ENCODE assay signal across 10 cellular contexts in genomic region chr1:85321237-85321964, GRCh38. TPM values are rescaled to one million over a fixed set of nuclear protein-coding genes. Genes with fewer than 3 reads are reported as not detected.
DNase-seq lines count a peak whose midpoint lies in the region; ATAC-seq and TF ChIP-seq lines count a peak whose summit lies in the region.
"Had no signal": no experiment of that assay in that cellular context is flagged by ENCODE, and none has a peak within 500 bp of the region (broad histone marks: within the 10 kb centered on the region; RNA-seq: fewer than 3 reads in every experiment).

No MANE protein-coding gene starts in this region.

- peaks cover 6% of the 10 kb centered on the region for H3K4me1 Mint-ChIP-seq in activated CD4-positive, alpha-beta T cell treated with anti-CD3 and anti-CD28 coated beads, Interleukin-2, amount 10 ng/mL, durations not matched to agents 7 days and 5 days
- H3K4me1 Mint-ChIP-seq in activated T-helper 2 cell treated with anti-CD3 and anti-CD28 coated beads, Interferon-gamma antibody, Interleukin-2, Interleukin-4, amounts not matched to agents 10 μg/mL and 5 μg/mL and 100 μg/mL, durations not matched to agents 14 hours and 24 hours and 36 hours (ENCODE audit: low read depth) = peaks cover 18% of the 10 kb centered on the region

- H3K27me3 ChIP-seq in right atrium auricular region = no peaks in the 10 kb centered on the region
- H3K27me3 ChIP-seq: upper lobe of right lung had no signal

- intact Hi-C loops in activated T-helper 2 cell treated with anti-CD3 and anti-CD28 coated beads, Interferon-gamma antibody, Interleukin-2, Interleukin-4, amounts not matched to agents 10 μg/mL and 5 μg/mL and 100 μg/mL, durations not matched to agents 14 hours and 24 hours and 36 hours (cut with micrococcal nuclease) = loop anchor here (1.0 to 2.0 kb wide), 2 partner anchors 23 to 43 kb away; no protein-coding TSS in a partner anchor

- H3K27me3 Mint-ChIP-seq in activated CD4-positive, alpha-beta T cell treated with anti-CD3 and anti-CD28 coated beads, Interleukin-2, amount 10 ng/mL, durations not matched to agents 7 days and 5 days = peaks cover 61% of the 10 kb centered on the region
- H3K27me3 Mint-ChIP-seq in activated T-helper 2 cell treated with anti-CD3 and anti-CD28 coated beads, Interferon-gamma antibody, Interleukin-2, Interleukin-4, amounts not matched to agents 10 μg/mL and 5 μg/mL and 100 μg/mL, durations not matched to agents 14 hours and 24 hours and 36 hours (ENCODE audit: low read depth) = peaks cover 69% of the 10 kb centered on the region

- no peak overlapping the region for H3K4me3 ChIP-seq in right atrium auricular region
- H3K4me3 ChIP-seq: upper lobe of right lung had no signal

- H3K4me1 ChIP-seq in right atrium auricular region = peaks cover 0 to 11% of the 10 kb centered on the region in 2 donors

- TF ChIP-seq CTCF in right atrium auricular region (IDR thresholded peaks at IDR 0.05) = no peak

- H3K27ac Mint-ChIP-seq in activated CD4-positive, alpha-beta T cell treated with anti-CD3 and anti-CD28 coated beads, Interleukin-2, amount 10 ng/mL, durations not matched to agents 7 days and 5 days = no peak overlapping the region
- no peak overlapping the region for H3K27ac Mint-ChIP-seq in activated T-helper 2 cell treated with anti-CD3 and anti-CD28 coated beads, Interferon-gamma antibody, Interleukin-2, Interleukin-4, amounts not matched to agents 10 μg/mL and 5 μg/mL and 100 μg/mL, durations not matched to agents 14 hours and 24 hours and 36 hours

- POLR2A ChIA-PET in activated CD4-positive, alpha-beta T cell treated with anti-CD3 and anti-CD28 coated beads, Interleukin-2, amount 10 ng/mL, durations not matched to agents 7 days and 5 days (lab: Charles Lee) = no interaction called here

- H3K9me3 ChIP-seq in right atrium auricular region = no peaks in the 10 kb centered on the region
- H3K9me3 ChIP-seq: upper lobe of right lung had no signal

- no peaks in the 10 kb centered on the region for H3K36me3 Mint-ChIP-seq in activated CD4-positive, alpha-beta T cell treated with anti-CD3 and anti-CD28 coated beads, Interleukin-2, amount 10 ng/mL, durations not matched to agents 7 days and 5 days (ENCODE audit: low read depth)
- H3K36me3 Mint-ChIP-seq in activated T-helper 2 cell treated with anti-CD3 and anti-CD28 coated beads, Interferon-gamma antibody, Interleukin-2, Interleukin-4, amounts not matched to agents 10 μg/mL and 5 μg/mL and 100 μg/mL, durations not matched to agents 14 hours and 24 hours and 36 hours (ENCODE audit: low read depth) = no peaks in the 10 kb centered on the region

- no peak overlapping the region for H3K4me3 Mint-ChIP-seq in activated CD4-positive, alpha-beta T cell treated with anti-CD3 and anti-CD28 coated beads, Interleukin-2, amount 10 ng/mL, durations not matched to agents 7 days and 5 days
- no peak overlapping the region for H3K4me3 Mint-ChIP-seq in activated T-helper 2 cell treated with anti-CD3 and anti-CD28 coated beads, Interferon-gamma antibody, Interleukin-2, Interleukin-4, amounts not matched to agents 10 μg/mL and 5 μg/mL and 100 μg/mL, durations not matched to agents 14 hours and 24 hours and 36 hours (ENCODE audit: low read depth)

- CTCF ChIA-PET in activated CD4-positive, alpha-beta T cell treated with anti-CD3 and anti-CD28 coated beads, Interleukin-2, amount 10 ng/mL, durations not matched to agents 7 days and 5 days (lab: Charles Lee) = no interaction called here

- ATAC-seq in HG03442 (IDR thresholded peaks at IDR 0.05; ENCODE audit: unreplicated experiment) = peak; percentile 86
- ATAC-seq: upper lobe of right lung had no signal

- peak; percentile 19 for DNase-seq in activated CD4-positive, alpha-beta T cell treated with anti-CD3 and anti-CD28 coated beads, Interleukin-2, amount 10 ng/mL, durations not matched to agents 7 days and 5 days
- no peak for DNase-seq in activated CD4-positive, alpha-beta T cell treated with anti-CD3 and anti-CD28 coated beads for 1 hour
- DNase-seq in activated T-helper 2 cell treated with anti-CD3 and anti-CD28 coated beads, Interferon-gamma antibody, Interleukin-2, Interleukin-4, amounts not matched to agents 10 μg/mL and 5 μg/mL and 100 μg/mL, durations not matched to agents 14 hours and 24 hours and 36 hours (ENCODE audit: low spot score) = peak; percentile 10
- DNase-seq in stimulated activated CD4-positive, alpha-beta T cell treated with anti-CD3 and anti-CD28 coated beads, Interleukin-4, amount 100 ng/mL, for 24 hours = peak; percentile 20
- DNase-seq in superior temporal gyrus (ENCODE audit: extremely low spot score) (no peak), right atrium auricular region (ENCODE audit: low spot score) (no peak), GDM1 (lab: John Stamatoyannopoulos, UW) (no peak)
- DNase-seq: NCI-H345, upper lobe of right lung had no signal

- no peak overlapping the region for H3K27ac ChIP-seq in right atrium auricular region
- H3K27ac ChIP-seq: upper lobe of right lung had no signal

- H3K9me3 Mint-ChIP-seq in activated CD4-positive, alpha-beta T cell treated with anti-CD3 and anti-CD28 coated beads, Interleukin-2, amount 10 ng/mL, durations not matched to agents 7 days and 5 days = no peaks in the 10 kb centered on the region
- no peaks in the 10 kb centered on the region for H3K9me3 Mint-ChIP-seq in activated T-helper 2 cell treated with anti-CD3 and anti-CD28 coated beads, Interferon-gamma antibody, Interleukin-2, Interleukin-4, amounts not matched to agents 10 μg/mL and 5 μg/mL and 100 μg/mL, durations not matched to agents 14 hours and 24 hours and 36 hours

- H3K36me3 ChIP-seq in right atrium auricular region = no peaks in the 10 kb centered on the region
- H3K36me3 ChIP-seq: upper lobe of right lung had no signal

RNA-seq across cellular contexts. Expression of gene BCL10, which starts 45.0 kb away (rescaled TPM):
- total RNA-seq in activated CD4-positive, alpha-beta T cell treated with anti-CD3 and anti-CD28 coated beads, Interleukin-2, amount 10 ng/mL, durations not matched to agents 7 days and 5 days = 10 to 100 TPM; 26.3 to 29.9 TPM
- total RNA-seq in activated T-helper 2 cell treated with anti-CD3 and anti-CD28 coated beads, Interferon-gamma antibody, Interleukin-2, Interleukin-4, amounts not matched to agents 10 μg/mL and 5 μg/mL and 100 μg/mL, durations not matched to agents 14 hours and 24 hours and 36 hours = 24.4 and 27.4 TPM in 2 replicates
- 1 to 10 TPM; 7.5 to 8.0 TPM for total RNA-seq in right atrium auricular region

Comparison
In these comparisons a context has a peak if more than half of its experiments do, and no peak if none do; other contexts are left out.
1. DNase-seq: peak in activated CD4-positive, alpha-beta T cell treated with anti-CD3 and anti-CD28 coated beads, Interleukin-2, amount 10 ng/mL, durations not matched to agents 7 days and 5 days (single experiment), activated T-helper 2 cell treated with anti-CD3 and anti-CD28 coated beads, Interferon-gamma antibody, Interleukin-2, Interleukin-4, amounts not matched to agents 10 μg/mL and 5 μg/mL and 100 μg/mL, durations not matched to agents 14 hours and 24 hours and 36 hours (single experiment) and stimulated activated CD4-positive, alpha-beta T cell treated with anti-CD3 and anti-CD28 coated beads, Interleukin-4, amount 100 ng/mL, for 24 hours (single experiment); none in activated CD4-positive, alpha-beta T cell treated with anti-CD3 and anti-CD28 coated beads for 1 hour (single experiment), superior temporal gyrus (single experiment), right atrium auricular region (single experiment) and GDM1 (single experiment).